Comparison of ENCODE assay signal across 12 cellular contexts in genomic region chr5:147874118-147874875, GRCh38. TPM values are rescaled to one million over a fixed set of nuclear protein-coding genes. Genes with fewer than 3 reads are reported as not detected.
DNase-seq lines count a peak whose midpoint lies in the region; ATAC-seq and TF ChIP-seq lines count a peak whose summit lies in the region.
"Not testable (repeated sequence)": the region's sequence is repeated elsewhere in the genome, so short reads cannot be mapped to it uniquely, and the experiment has no call there.
"Had no signal": no experiment of that assay in that cellular context is flagged by ENCODE, and none has a peak within 500 bp of the region (broad histone marks: within the 10 kb centered on the region; RNA-seq: fewer than 3 reads in every experiment).

No MANE protein-coding gene starts in this region.

- H3K4me1 ChIP-seq in ES-I3 (ENCODE audit: insufficient read depth, low read length) = peaks cover 28% of the 10 kb centered on the region
- peaks cover 43% of the 10 kb centered on the region for H3K4me1 ChIP-seq in HUES48 (ENCODE audit: control insufficient read depth, insufficient read depth, low read length)
- peaks cover 17% of the 10 kb centered on the region for H3K4me1 ChIP-seq in PC-3 (ENCODE audit: insufficient read depth, low read length)
- H3K4me1 ChIP-seq in endodermal cell (ENCODE audit: control insufficient read depth, insufficient read depth, low read length); mesendoderm (ENCODE audit: control insufficient read depth, low read depth, low read length): not testable (repeated sequence)
- H3K4me1 ChIP-seq in iPS-15b (ENCODE audit: control insufficient read depth, insufficient read depth, low read length) = peaks cover 26% of the 10 kb centered on the region

- peak overlapping the region; percentile 85 for H2BK5ac ChIP-seq in mesendoderm (ENCODE audit: low read length)

- not testable (repeated sequence) for H3K27me3 ChIP-seq in HUES48 (ENCODE audit: control insufficient read depth, insufficient read depth, low read length); PC-3 (ENCODE audit: low read length); endodermal cell (ENCODE audit: control insufficient read depth, insufficient read depth, low read length, poor library complexity, severe bottlenecking); iPS-15b (ENCODE audit: control insufficient read depth, insufficient read depth, low read length); mesendoderm (ENCODE audit: insufficient read depth, low read length, poor library complexity)

- H3K36me3 ChIP-seq in ES-I3 (ENCODE audit: insufficient read depth, low read length) (peaks cover 12% of the 10 kb centered on the region), HUES48 (ENCODE audit: control insufficient read depth, insufficient read depth, low read length) (peaks cover 16% of the 10 kb centered on the region), iPS-15b (ENCODE audit: control insufficient read depth, insufficient read depth, low read length) (peaks cover 22% of the 10 kb centered on the region)
- not testable (repeated sequence) for H3K36me3 ChIP-seq in PC-3 (ENCODE audit: low read depth, low read length); endodermal cell (ENCODE audit: control insufficient read depth, insufficient read depth, low read length); mesendoderm (ENCODE audit: control insufficient read depth, insufficient read depth, low read length)

- not testable (repeated sequence) for H3K9me3 ChIP-seq in ES-I3 (ENCODE audit: control insufficient read depth, insufficient read depth, low read length); HUES48 (ENCODE audit: control insufficient read depth, insufficient read depth, low read length); PC-3 (ENCODE audit: low read length); endodermal cell (ENCODE audit: control insufficient read depth, low read length); iPS-15b (ENCODE audit: control insufficient read depth, insufficient read depth, low read length)

- H4K5ac ChIP-seq in mesendoderm (ENCODE audit: low read length) = not testable (repeated sequence)

- peak overlapping the region; percentile 1 for H3K56ac ChIP-seq in mesendoderm (ENCODE audit: low read length)

- DNase-seq in PC-3 (peak; percentile 70), endodermal cell (peak; percentile 94), mesendoderm (peak; percentile 97)
- not testable (repeated sequence) for DNase-seq in glutamatergic neuron

- H4K8ac ChIP-seq in mesendoderm (ENCODE audit: low read depth, low read length) = not testable (repeated sequence)

- H2AK5ac ChIP-seq in mesendoderm (ENCODE audit: low read length) = not testable (repeated sequence)

- TF ChIP-seq CTCF in PC-3 (conservative IDR thresholded peaks at IDR 0.05; ENCODE audit: low read depth, low read length); endodermal cell (conservative IDR thresholded peaks at IDR 0.05); glutamatergic neuron (IDR thresholded peaks at IDR 0.05; ENCODE audit: partially characterized antibody, unreplicated experiment): not testable (repeated sequence)

- H2BK15ac ChIP-seq in mesendoderm (replicated peaks; ENCODE audit: low read depth) = peak overlapping the region; percentile 87

- peak overlapping the region; percentile 94 for H3K18ac ChIP-seq in mesendoderm (ENCODE audit: low read length)

- not testable (repeated sequence) for H2AFZ ChIP-seq in PC-3 (ENCODE audit: low read length)

- H2BK120ac ChIP-seq in mesendoderm (ENCODE audit: low read depth, low read length) = peak overlapping the region; percentile 100

- BruUV-seq in PC-3 (replicated peaks; lab: Mats Ljungman, UMichigan) = not testable (repeated sequence)

- not testable (repeated sequence) for H3K79me1 ChIP-seq in mesendoderm (ENCODE audit: low read length)

- H3K9me2 ChIP-seq in PC-3 (replicated peaks; ENCODE audit: low read length) = not testable (repeated sequence)

- 10 to 29% methylated on average over 1 to 7 of the region's 8 CpGs for WGBS in endodermal cell (ENCODE audit: insufficient coverage in 1 of 2, insufficient read length in 1 of 2), 2 experiments
- WGBS in mesendoderm (ENCODE audit: extremely low coverage, insufficient coverage, low lambda C conversion rate) = no CpG with 5 or more reads among the region's 8 CpGs

- POLR2A ChIA-PET in PC-3 (lab: Charles Lee; ENCODE audit: unreplicated experiment) = not testable (repeated sequence)

- H3K27ac Mint-ChIP-seq in endodermal cell = peak overlapping the region; percentile 75
- H3K27ac Mint-ChIP-seq in glutamatergic neuron (ENCODE audit: unreplicated experiment) = not testable (repeated sequence)

- H3K79me2 ChIP-seq in PC-3 (ENCODE audit: low read length) = not testable (repeated sequence)
- H3K79me2 ChIP-seq in mesendoderm (ENCODE audit: control insufficient read depth, insufficient read depth, low read length) = peaks cover 18% of the 10 kb centered on the region

- H3K4me3 ChIP-seq in HUES48 (ENCODE audit: low read depth, low read length) (peak overlapping the region; percentile 84), PC-3 (ENCODE audit: low read length) (peak overlapping the region; percentile 19; the same call in 1 of the 2 replicates), endodermal cell (ENCODE audit: low read length) (peak overlapping the region; percentile 74), iPS-15b (ENCODE audit: low read depth, low read length) (peak overlapping the region; percentile 84)
- not testable (repeated sequence) for H3K4me3 ChIP-seq in mesendoderm (ENCODE audit: low read length)

- H3K9me3 Mint-ChIP-seq in endodermal cell; glutamatergic neuron (ENCODE audit: unreplicated experiment): not testable (repeated sequence)

- H3K4me2 ChIP-seq in PC-3 (ENCODE audit: low read length) = peak overlapping the region; percentile 21; the same call in 1 of the 2 replicates
- H3K4me2 ChIP-seq in mesendoderm (ENCODE audit: low read length) = not testable (repeated sequence)

- peak; percentile 64 for ATAC-seq in PC-3

- H3K4me3 Mint-ChIP-seq in endodermal cell (peak overlapping the region; percentile 71), glutamatergic neuron (ENCODE audit: unreplicated experiment) (peak overlapping the region; percentile 1)

- H3K36me3 Mint-ChIP-seq in endodermal cell (ENCODE audit: low read depth) = peaks cover 16% of the 10 kb centered on the region
- H3K36me3 Mint-ChIP-seq in glutamatergic neuron (ENCODE audit: unreplicated experiment) = not testable (repeated sequence)

- H3K9ac ChIP-seq in ES-I3 (ENCODE audit: low read depth, low read length) = peak overlapping the region; percentile 44
- peak overlapping the region; percentile 98 for H3K9ac ChIP-seq in HUES48 (ENCODE audit: low read depth, low read length)
- peak overlapping the region; percentile 25; the same call in 1 of the 2 replicates for H3K9ac ChIP-seq in PC-3 (ENCODE audit: low read length)
- H3K9ac ChIP-seq in endodermal cell (ENCODE audit: extremely low read depth, low read length, poor library complexity, severe bottlenecking) = not testable (repeated sequence)
- H3K9ac ChIP-seq in iPS-15b (ENCODE audit: low read depth, low read length) = peak overlapping the region; percentile 99
- H3K9ac ChIP-seq in mesendoderm (ENCODE audit: low read length) = peak overlapping the region; percentile 29

- not testable (repeated sequence) for H3K27me3 Mint-ChIP-seq in endodermal cell (ENCODE audit: insufficient read depth)
- peaks cover 18% of the 10 kb centered on the region for H3K27me3 Mint-ChIP-seq in glutamatergic neuron (ENCODE audit: unreplicated experiment)

- CTCF ChIA-PET in PC-3 (lab: Charles Lee) = not testable (repeated sequence)

- H3K27ac ChIP-seq in HUES48 (ENCODE audit: low read depth, low read length) (peak overlapping the region; percentile 100), PC-3 (ENCODE audit: low read length) (peak overlapping the region; percentile 80), endodermal cell (ENCODE audit: low read depth, low read length) (peak overlapping the region; percentile 15), mesendoderm (ENCODE audit: low read depth, low read length) (peak overlapping the region; percentile 41)

- not testable (repeated sequence) for H4K20me1 ChIP-seq in PC-3 (ENCODE audit: low read length)

- not testable (repeated sequence) for H3K23ac ChIP-seq in mesendoderm (ENCODE audit: low read length)

- intact Hi-C loops in PC-3 (cut with micrococcal nuclease) = not testable (repeated sequence)

- peak overlapping the region; percentile 62 for H3K4ac ChIP-seq in mesendoderm (ENCODE audit: low read depth, low read length)

- peaks cover 77% of the 10 kb centered on the region for H3K4me1 Mint-ChIP-seq in endodermal cell
- not testable (repeated sequence) for H3K4me1 Mint-ChIP-seq in glutamatergic neuron (ENCODE audit: low read depth, unreplicated experiment)

- H3F3A ChIP-seq in PC-3 (ENCODE audit: low read length, unreplicated experiment) = not testable (repeated sequence)

RNA-seq across cellular contexts. Expression of gene SCGB3A2, which starts 4.2 kb away (rescaled TPM):
- total RNA-seq in PC-3 (2014; rRNA removed) (0.51 TPM in 1 of 2 replicates, not detected in the other), endodermal cell (10 to 100 TPM in 1 of 2 donors, 1 to 10 TPM in 1; 1.1 to 18.7 TPM), glutamatergic neuron (ENCODE audit: unreplicated experiment) (1.2 TPM)
- polyA plus RNA-seq in endodermal cell (2013, experiment 1 of 2) = 5.1 TPM
- 2.2 TPM for polyA plus RNA-seq in endodermal cell (2013, experiment 2 of 2)
- polyA plus RNA-seq in mesendoderm (2013, experiment 1 of 2) = 98.9 TPM
- polyA plus RNA-seq in mesendoderm (2013, experiment 2 of 2) = 96.1 TPM
- total RNA-seq: CD8-positive, alpha-beta memory T cell; H4; HT-29; IMR-90 had no signal
- polyA plus RNA-seq: CD8-positive, alpha-beta memory T cell; IMR-90 had no signal

RNA-seq across cellular contexts. Expression of gene C5orf46, which starts 32.0 kb away (rescaled TPM):
- 59.9 and 78.7 TPM in 2 replicates for total RNA-seq in PC-3 (2014; rRNA removed)
- not detected for total RNA-seq in endodermal cell
- 0.78 TPM for polyA plus RNA-seq in endodermal cell (2013, experiment 1 of 2)
- not detected for polyA plus RNA-seq in endodermal cell (2013, experiment 2 of 2)
- not detected for total RNA-seq in glutamatergic neuron (ENCODE audit: unreplicated experiment)
- not detected for polyA plus RNA-seq in mesendoderm (2013, experiment 1 of 2)
- not detected for polyA plus RNA-seq in mesendoderm (2013, experiment 2 of 2)
- total RNA-seq: CD8-positive, alpha-beta memory T cell; HT-29; IMR-90 had no signal
- polyA plus RNA-seq: CD14-positive monocyte; CD8-positive, alpha-beta memory T cell had no signal

RNA-seq across cellular contexts. Expression of gene SPINK1, which starts 42.8 kb away (rescaled TPM):
- total RNA-seq in PC-3 (2014; rRNA removed) (not detected in 2 replicates), endodermal cell (not detected), glutamatergic neuron (ENCODE audit: unreplicated experiment) (not detected)
- 1.0 TPM for polyA plus RNA-seq in endodermal cell (2013, experiment 1 of 2)
- 1.7 TPM for polyA plus RNA-seq in endodermal cell (2013, experiment 2 of 2)
- 1.2 TPM for polyA plus RNA-seq in mesendoderm (2013, experiment 1 of 2)
- 3.0 TPM for polyA plus RNA-seq in mesendoderm (2013, experiment 2 of 2)
- total RNA-seq: CD8-positive, alpha-beta memory T cell; H4; IMR-90 had no signal
- polyA plus RNA-seq: CD14-positive monocyte; CD8-positive, alpha-beta memory T cell; IMR-90 had no signal

Comparison
In these comparisons a context has a peak if more than half of its experiments do, and no peak if none do; other contexts are left out.
1. H3K27ac ChIP-seq: peak in every context shown above with its lines; median percentile 100 in HUES48; 80 in PC-3; 41 in mesendoderm; 15 in endodermal cell.
2. RNA of gene C5orf46, which starts 32.0 kb away (total RNA-seq): 59.9 to 78.7 TPM in PC-3; not detected in endodermal cell and not detected in glutamatergic neuron (single experiment); every median in the first group is over 10 times any median in the second.